In the genomic region with DNA sequence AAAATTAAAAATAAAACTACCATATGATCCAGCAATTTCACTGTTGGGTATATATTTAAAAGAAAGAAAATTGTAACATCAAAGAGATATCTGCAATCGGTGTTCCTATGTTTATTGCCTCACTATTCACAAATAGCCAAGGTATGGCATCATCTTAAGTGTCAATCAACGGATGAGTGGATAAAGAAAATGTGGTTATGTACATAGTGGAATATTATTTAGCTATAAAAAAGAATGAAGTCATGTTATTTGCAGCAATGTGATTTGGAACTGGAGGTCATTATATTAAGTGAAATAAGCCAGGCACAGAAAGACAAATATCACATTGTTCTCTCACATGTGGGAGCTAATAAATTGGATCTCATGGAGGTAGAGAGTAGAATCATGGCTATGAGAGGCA, we compare ENCODE assay signal across 11 cellular contexts.
A peak's percentile ranks its signal among the peaks of the same experiment; 100 is the strongest.
DNase-seq lines count a peak whose midpoint lies in the region; ATAC-seq and TF ChIP-seq lines count a peak whose summit lies in the region.
"Had no signal": no experiment of that assay in that cellular context is flagged by ENCODE, and none has a peak within 500 bp of the region (broad histone marks: within the 10 kb centered on the region; RNA-seq: fewer than 3 reads in every experiment).

No MANE protein-coding gene starts in this region.

- H2AFZ ChIP-seq in GM23338: peak overlapping the region; percentile 66

- H3K79me1 ChIP-seq in mesendoderm (ENCODE audit: low read length): peaks cover 4% of the 10 kb centered on the region

- H3K4ac ChIP-seq in mesendoderm (ENCODE audit: low read depth, low read length): no peak overlapping the region

- peaks cover 27% of the 10 kb centered on the region; the same call in 2 of the 3 replicates for H3K9me3 Mint-ChIP-seq in GM23338
- H3K9me3 Mint-ChIP-seq in activated naive CD4-positive, alpha-beta T cell treated with anti-CD3 and anti-CD28 coated beads, Interleukin-2, amount 50 U/mL, for 72 hours: peaks cover 0 to 4% of the 10 kb centered on the region in 2 donors

- no peaks in the 10 kb centered on the region for H3K9me3 ChIP-seq in effector memory CD4-positive, alpha-beta T cell (ENCODE audit: control insufficient read depth, low read length)

- H4K8ac ChIP-seq in mesendoderm (ENCODE audit: low read depth, low read length): no peak overlapping the region

- POLR2A ChIA-PET in AG04449 (lab: Yijun Ruan, JAX): interaction anchor here (1.5 kb wide), 1 partner anchor 88 kb away, joined by 3 read pairs; no protein-coding TSS in a partner anchor

- no peaks in the 10 kb centered on the region for H3F3A ChIP-seq in GM23338 (replicated peaks; ENCODE audit: low read depth)

- H3K27ac ChIP-seq in GM23338 (ENCODE audit: low read depth) (no peak overlapping the region), mesendoderm (ENCODE audit: low read depth, low read length) (peak overlapping the region; percentile 75)
- H3K27ac ChIP-seq in effector memory CD4-positive, alpha-beta T cell (ENCODE audit: insufficient read depth, low read length, poor library complexity, severe bottlenecking): no peak overlapping the region

- no peak overlapping the region for H3K9ac ChIP-seq in mesendoderm (ENCODE audit: low read length)

- DNase-seq in AG04449 (ENCODE audit: low read depth, low spot score) (no peak), GM23338 (ENCODE audit: low spot score) (no peak), mesendoderm (no peak), KG1 (lab: John Stamatoyannopoulos, UW) (no peak), UCSD-AML1 (lab: John Stamatoyannopoulos, UW; ENCODE audit: unreplicated experiment) (no peak)
- no peak for DNase-seq in activated naive CD4-positive, alpha-beta T cell treated with anti-CD3 and anti-CD28 coated beads, Interleukin-2, amount 50 U/mL, for 72 hours (ENCODE audit: low spot score in 2 of 2)
- no peak for DNase-seq in effector memory CD4-positive, alpha-beta T cell
- DNase-seq in activated CD4-positive, CD25-positive, alpha-beta regulatory T cell treated with anti-CD3 and anti-CD28 coated beads, Interleukin-2, amount 50 U/mL, for 72 hours: no peak
- DNase-seq: cerebellar nuclear complex, DMS79 treated with DMSO at 0.1 percent for 48 hours, NCI-H524 treated with DMSO at 0.1 percent for 48 hours had no signal

- H3K36me3 ChIP-seq in GM23338 (ENCODE audit: insufficient read depth): peaks cover 4% of the 10 kb centered on the region; the same call in 1 of the 2 replicates
- H3K36me3 ChIP-seq in mesendoderm (ENCODE audit: control insufficient read depth, insufficient read depth, low read length): no peaks in the 10 kb centered on the region
- no peaks in the 10 kb centered on the region for H3K36me3 ChIP-seq in effector memory CD4-positive, alpha-beta T cell (ENCODE audit: control insufficient read depth, insufficient read depth, low read length)

- no peak overlapping the region for H3K23ac ChIP-seq in mesendoderm (ENCODE audit: low read length)

- H2BK5ac ChIP-seq in mesendoderm (ENCODE audit: low read length): no peak overlapping the region

- no peak overlapping the region for H3K56ac ChIP-seq in mesendoderm (ENCODE audit: low read length)

- H3K18ac ChIP-seq in mesendoderm (ENCODE audit: low read length): no peak overlapping the region

- TF ChIP-seq CTCF in AG04449 (IDR thresholded peaks at IDR 0.05; ENCODE audit: insufficient read depth, low read length, missing control alignments): no peak
- TF ChIP-seq CTCF in GM23338 (conservative IDR thresholded peaks at IDR 0.05; ENCODE audit: low read depth in 2 of 2): no peak

- H2BK120ac ChIP-seq in mesendoderm (ENCODE audit: low read depth, low read length): no peak overlapping the region

- no peak overlapping the region for H3K27ac Mint-ChIP-seq in GM23338
- H3K27ac Mint-ChIP-seq in activated naive CD4-positive, alpha-beta T cell treated with anti-CD3 and anti-CD28 coated beads, Interleukin-2, amount 50 U/mL, for 72 hours: peak overlapping the region; percentile 44 to 78

- no peak overlapping the region for H4K5ac ChIP-seq in mesendoderm (ENCODE audit: low read length)

- peaks cover 7% of the 10 kb centered on the region for H3K27me3 Mint-ChIP-seq in GM23338 (ENCODE audit: insufficient read depth, low read depth, poor library complexity)

- peaks cover 19% of the 10 kb centered on the region for H3K4me1 Mint-ChIP-seq in GM23338

- no CpG with 5 or more reads among the region's 2 CpGs for WGBS in mesendoderm (ENCODE audit: extremely low coverage, insufficient coverage, low lambda C conversion rate)

- H3K4me2 ChIP-seq in GM23338 (peak overlapping the region; percentile 56; the same call in 1 of the 2 replicates), mesendoderm (ENCODE audit: low read length) (no peak overlapping the region)

- no peak overlapping the region for H2AK5ac ChIP-seq in mesendoderm (ENCODE audit: low read length)

- CTCF ChIA-PET in AG04449 (lab: Yijun Ruan, JAX): interaction anchor here (0.9 to 3.0 kb wide), 6 partner anchors 9 to 99 kb away, joined by 3 to 13 read pairs (median 4); no protein-coding TSS in a partner anchor

- peak overlapping the region; percentile 26 for H3K4me3 ChIP-seq in AG04449 (ENCODE audit: low read depth, low read length)
- peak overlapping the region; percentile 46 for H3K4me3 ChIP-seq in GM23338
- no peak overlapping the region for H3K4me3 ChIP-seq in mesendoderm (ENCODE audit: low read length)
- no peak overlapping the region for H3K4me3 ChIP-seq in effector memory CD4-positive, alpha-beta T cell (ENCODE audit: insufficient read depth, low read depth, low read length, poor library complexity, severe bottlenecking)

- H3K36me3 Mint-ChIP-seq in GM23338 (ENCODE audit: low read depth): peaks cover 47% of the 10 kb centered on the region
- H3K36me3 Mint-ChIP-seq in activated naive CD4-positive, alpha-beta T cell treated with anti-CD3 and anti-CD28 coated beads, Interleukin-2, amount 50 U/mL, for 72 hours: peaks cover 4 to 23% of the 10 kb centered on the region in 2 donors

- H3K79me2 ChIP-seq in GM23338 (replicated peaks; ENCODE audit: insufficient read depth): no peaks in the 10 kb centered on the region
- H3K79me2 ChIP-seq in mesendoderm (ENCODE audit: control insufficient read depth, insufficient read depth, low read length): peaks cover 40% of the 10 kb centered on the region

- no peak overlapping the region for H2BK15ac ChIP-seq in mesendoderm (replicated peaks; ENCODE audit: low read depth)

- H3K27me3 ChIP-seq in GM23338 (ENCODE audit: insufficient read depth) (peaks cover 8% of the 10 kb centered on the region; the same call in 1 of the 2 replicates), mesendoderm (ENCODE audit: insufficient read depth, low read length, poor library complexity) (no peaks in the 10 kb centered on the region)
- no peaks in the 10 kb centered on the region for H3K27me3 ChIP-seq in effector memory CD4-positive, alpha-beta T cell (replicated peaks; ENCODE audit: control insufficient read depth, insufficient read depth, low read length, poor library complexity, severe bottlenecking)

- ATAC-seq in GM23338: no peak
- ATAC-seq in activated naive CD4-positive, alpha-beta T cell treated with anti-CD3 and anti-CD28 coated beads, Interleukin-2, amount 50 U/mL, for 72 hours: no peak

- H3K4me3 Mint-ChIP-seq in GM23338: peak overlapping the region; percentile 61

- H3K4me1 ChIP-seq in GM23338 (ENCODE audit: insufficient read depth) (peaks cover 13% of the 10 kb centered on the region), mesendoderm (ENCODE audit: control insufficient read depth, low read depth, low read length) (peaks cover 4% of the 10 kb centered on the region)
- peaks cover 6% of the 10 kb centered on the region for H3K4me1 ChIP-seq in effector memory CD4-positive, alpha-beta T cell (ENCODE audit: control insufficient read depth, insufficient read depth, low read length, poor library complexity, severe bottlenecking)

- H3K9me2 ChIP-seq in GM23338 (ENCODE audit: insufficient read depth): no peaks in the 10 kb centered on the region

- H4K20me1 ChIP-seq in GM23338 (replicated peaks; ENCODE audit: insufficient read depth): no peaks in the 10 kb centered on the region

TF ChIP-seq in GM23338, 12 proteins besides CTCF, POLR2A, EP300 and RAD21 (continues in another document):
- TF ChIP-seq ZNF331 (CRISPR knock-in tag; IDR thresholded peaks at IDR 0.05; ENCODE audit: low read depth): no peak
- no peak for TF ChIP-seq NANOG (IDR thresholded peaks at IDR 0.05; ENCODE audit: borderline replicate concordance)
- no peak for TF ChIP-seq ZNF114 (CRISPR knock-in tag; IDR thresholded peaks at IDR 0.05)
- no peak for TF ChIP-seq ETS1 (IDR thresholded peaks at IDR 0.05)
- TF ChIP-seq EZH2 (IDR thresholded peaks at IDR 0.05; ENCODE audit: low read depth, unreplicated experiment): no peak
- TF ChIP-seq STAT1 (IDR thresholded peaks at IDR 0.05; ENCODE audit: unreplicated experiment): no peak
- TF ChIP-seq CREB1 (CRISPR knock-in tag; IDR thresholded peaks at IDR 0.05; ENCODE audit: low read depth): no peak

Comparison
In these comparisons a context has a peak if more than half of its experiments do, and no peak if none do; other contexts are left out.
1. H3K4me3 ChIP-seq: peak in AG04449 (single experiment) and GM23338 (single experiment); none in mesendoderm (single experiment) and effector memory CD4-positive, alpha-beta T cell (single experiment).